In the genomic region with DNA sequence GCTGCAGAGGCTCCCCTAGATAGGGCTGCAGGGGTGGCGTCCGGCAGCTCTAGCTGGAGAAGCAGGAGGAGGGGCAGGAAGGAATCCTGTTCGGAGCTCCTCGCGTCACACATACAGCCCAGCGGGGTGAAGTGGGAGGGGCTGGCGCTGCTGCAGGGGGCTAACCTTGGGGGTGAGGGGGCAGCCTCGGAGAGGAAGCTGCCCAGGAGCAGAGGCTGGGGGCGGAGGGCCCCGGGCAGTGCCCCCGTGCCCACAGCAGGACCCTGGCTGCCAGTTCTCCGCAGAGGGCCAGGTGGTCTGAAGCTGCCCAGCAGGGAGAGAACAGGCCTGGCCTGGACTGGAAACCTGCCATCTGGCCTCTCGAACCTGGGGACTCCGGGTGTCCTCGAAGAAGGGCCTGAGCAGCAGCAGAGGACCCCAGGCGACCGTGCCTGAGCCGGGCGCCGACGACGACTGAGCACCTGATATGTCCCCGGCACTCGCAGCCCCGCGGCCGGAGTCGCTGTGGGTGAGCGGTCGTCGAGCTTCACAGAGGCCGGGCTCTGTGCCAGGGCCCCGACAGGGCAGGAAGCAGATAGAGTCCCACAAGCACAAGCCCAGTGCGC, we compare ENCODE assay signal across 11 cellular contexts. TPM values are rescaled to one million over a fixed set of nuclear protein-coding genes. Genes with fewer than 3 reads are reported as not detected.
DNase-seq lines count a peak whose midpoint lies in the region; ATAC-seq and TF ChIP-seq lines count a peak whose summit lies in the region.
"Had no signal": no experiment of that assay in that cellular context is flagged by ENCODE, and none has a peak within 500 bp of the region (broad histone marks: within the 10 kb centered on the region; RNA-seq: fewer than 3 reads in every experiment).

No MANE protein-coding gene starts in this region.

- no peak overlapping the region for H3K18ac ChIP-seq in mesenchymal stem cell (ENCODE audit: low read depth in 1 of 2, low read length in 2 of 2)

- peaks cover 61% of the 10 kb centered on the region for H3K4me1 Mint-ChIP-seq in activated T-helper 1 cell treated with anti-CD3 and anti-CD28 coated beads, Interleukin-12 subunit alpha, Interleukin-12 subunit beta, Interleukin-2, Interleukin-4 antibody, amounts not matched to agents 30 ng/mL and 10 ng/mL and 1 ng/mL, durations not matched to agents 14 hours and 24 hours and 36 hours (ENCODE audit: low read depth)
- H3K4me1 Mint-ChIP-seq in endothelial cell (ENCODE audit: unreplicated experiment): peaks cover 5% of the 10 kb centered on the region

- H3K4me2 ChIP-seq in mesenchymal stem cell (ENCODE audit: low read length, poor library complexity, severe bottlenecking): no peak overlapping the region

- no peak overlapping the region for H3K4me3 ChIP-seq in mesenchymal stem cell (ENCODE audit: insufficient read depth in 1 of 2, low read depth in 1 of 2, low read length in 2 of 2)

- H3K4me3 Mint-ChIP-seq in activated T-helper 1 cell treated with anti-CD3 and anti-CD28 coated beads, Interleukin-12 subunit alpha, Interleukin-12 subunit beta, Interleukin-2, Interleukin-4 antibody, amounts not matched to agents 30 ng/mL and 10 ng/mL and 1 ng/mL, durations not matched to agents 14 hours and 24 hours and 36 hours: peak overlapping the region; percentile 42
- H3K4me3 Mint-ChIP-seq in endothelial cell (ENCODE audit: unreplicated experiment): no peak overlapping the region

- no peak overlapping the region for H2AK5ac ChIP-seq in mesenchymal stem cell (ENCODE audit: low read length, severe bottlenecking)

- no peak overlapping the region for H2BK15ac ChIP-seq in mesenchymal stem cell (ENCODE audit: low read depth, poor library complexity, severe bottlenecking)

- no peaks in the 10 kb centered on the region for H3K36me3 ChIP-seq in mesenchymal stem cell (ENCODE audit: control insufficient read depth in 1 of 2, insufficient read depth in 2 of 2, low read depth in 1 of 2, low read length in 2 of 2)

- no peak overlapping the region for H3K9ac ChIP-seq in mesenchymal stem cell (ENCODE audit: low read length)

- H4K91ac ChIP-seq in mesenchymal stem cell (ENCODE audit: low read length): no peak overlapping the region

- H3K27ac Mint-ChIP-seq in activated T-helper 1 cell treated with anti-CD3 and anti-CD28 coated beads, Interleukin-12 subunit alpha, Interleukin-12 subunit beta, Interleukin-2, Interleukin-4 antibody, amounts not matched to agents 30 ng/mL and 10 ng/mL and 1 ng/mL, durations not matched to agents 14 hours and 24 hours and 36 hours: peak overlapping the region; percentile 95
- H3K27ac Mint-ChIP-seq in endothelial cell (ENCODE audit: unreplicated experiment): no peak overlapping the region

- H2BK12ac ChIP-seq in mesenchymal stem cell (ENCODE audit: low read length in 2 of 2): no peak overlapping the region

- H3K27me3 ChIP-seq in mesenchymal stem cell (ENCODE audit: control insufficient read depth in 1 of 2, insufficient read depth in 1 of 2, low read length in 2 of 2): peaks cover 0 to 2% of the 10 kb centered on the region in 2 experiments

- no peaks in the 10 kb centered on the region for H3K79me1 ChIP-seq in mesenchymal stem cell (replicated peaks; ENCODE audit: low read length, poor library complexity, severe bottlenecking)

- TF ChIP-seq CTCF in endothelial cell (IDR thresholded peaks at IDR 0.05; ENCODE audit: unreplicated experiment): no peak

- H3K4me1 ChIP-seq in mesenchymal stem cell (ENCODE audit: control insufficient read depth, insufficient read depth, low read depth, low read length): peaks cover 12% of the 10 kb centered on the region

- peaks cover 23% of the 10 kb centered on the region for H3K36me3 Mint-ChIP-seq in activated T-helper 1 cell treated with anti-CD3 and anti-CD28 coated beads, Interleukin-12 subunit alpha, Interleukin-12 subunit beta, Interleukin-2, Interleukin-4 antibody, amounts not matched to agents 30 ng/mL and 10 ng/mL and 1 ng/mL, durations not matched to agents 14 hours and 24 hours and 36 hours (ENCODE audit: low read depth)
- peaks cover 3% of the 10 kb centered on the region for H3K36me3 Mint-ChIP-seq in endothelial cell (ENCODE audit: low read depth, unreplicated experiment)

- H3K4ac ChIP-seq in mesenchymal stem cell (ENCODE audit: low read depth in 1 of 2, low read length in 2 of 2): no peak overlapping the region

- 89% methylated on average over 30 of the region's 34 CpGs for WGBS in mesenchymal stem cell

- no peak overlapping the region for H2AFZ ChIP-seq in mesenchymal stem cell (ENCODE audit: low read depth, low read length)

- H3K14ac ChIP-seq in mesenchymal stem cell (ENCODE audit: low read length in 2 of 2): no peak overlapping the region

- intact Hi-C loops in activated T-helper 1 cell treated with anti-CD3 and anti-CD28 coated beads, Interleukin-12 subunit alpha, Interleukin-12 subunit beta, Interleukin-2, Interleukin-4 antibody, amounts not matched to agents 30 ng/mL and 10 ng/mL and 1 ng/mL, durations not matched to agents 14 hours and 24 hours and 36 hours (cut with micrococcal nuclease): loop anchor here (5.0 kb wide), 2 partner anchors 35 to 110 kb away; no protein-coding TSS in a partner anchor

- H2BK120ac ChIP-seq in mesenchymal stem cell (ENCODE audit: low read depth, low read length): no peak overlapping the region

- peaks cover 5% of the 10 kb centered on the region for H3K9me3 Mint-ChIP-seq in activated T-helper 1 cell treated with anti-CD3 and anti-CD28 coated beads, Interleukin-12 subunit alpha, Interleukin-12 subunit beta, Interleukin-2, Interleukin-4 antibody, amounts not matched to agents 30 ng/mL and 10 ng/mL and 1 ng/mL, durations not matched to agents 14 hours and 24 hours and 36 hours
- no peaks in the 10 kb centered on the region for H3K9me3 Mint-ChIP-seq in endothelial cell (ENCODE audit: unreplicated experiment)

- H3K27ac ChIP-seq in mesenchymal stem cell (ENCODE audit: low read length, poor library complexity, severe bottlenecking): no peak overlapping the region

- ATAC-seq in HG02623 (IDR thresholded peaks at IDR 0.05; ENCODE audit: unreplicated experiment) (no peak), GM18867 (IDR thresholded peaks at IDR 0.05; ENCODE audit: unreplicated experiment) (no peak)

- no peaks in the 10 kb centered on the region for H3K9me3 ChIP-seq in mesenchymal stem cell (ENCODE audit: control insufficient read depth, low read length)

- H3K23ac ChIP-seq in mesenchymal stem cell (ENCODE audit: low read length in 2 of 2): no peak overlapping the region

- no peaks in the 10 kb centered on the region for H3K27me3 Mint-ChIP-seq in activated T-helper 1 cell treated with anti-CD3 and anti-CD28 coated beads, Interleukin-12 subunit alpha, Interleukin-12 subunit beta, Interleukin-2, Interleukin-4 antibody, amounts not matched to agents 30 ng/mL and 10 ng/mL and 1 ng/mL, durations not matched to agents 14 hours and 24 hours and 36 hours (ENCODE audit: insufficient read depth)
- H3K27me3 Mint-ChIP-seq in endothelial cell (ENCODE audit: unreplicated experiment): peaks cover 10% of the 10 kb centered on the region

- H2BK5ac ChIP-seq in mesenchymal stem cell (ENCODE audit: low read depth, low read length, poor library complexity, severe bottlenecking): no peak overlapping the region

- DNase-seq in 8988T: peak; percentile 6
- DNase-seq in NCI-H69 (lab: John Stamatoyannopoulos, UW): peak; percentile 69
- DNase-seq in activated T-helper 1 cell treated with anti-CD3 and anti-CD28 coated beads, Interleukin-12 subunit alpha, Interleukin-12 subunit beta, Interleukin-2, Interleukin-4 antibody, amounts not matched to agents 30 ng/mL and 10 ng/mL and 1 ng/mL, durations not matched to agents 14 hours and 24 hours and 36 hours (ENCODE audit: low spot score): no peak
- DNase-seq in lung microvascular endothelial cell (ENCODE audit: low read depth in 2 of 2): peak; percentile 33 to 73
- DNase-seq in mesenchymal stem cell: no peak
- DNase-seq in endothelial cell (ENCODE audit: low spot score): no peak
- DNase-seq: C1 segment of cervical spinal cord had no signal

- no peak overlapping the region for H4K8ac ChIP-seq in mesenchymal stem cell (ENCODE audit: low read length)

RNA-seq across cellular contexts. Expression of a gene that starts 2.5 kb away (rescaled TPM):
- 7.6 and 8.2 TPM in 2 replicates for total RNA-seq in activated T-helper 1 cell treated with anti-CD3 and anti-CD28 coated beads, Interleukin-12 subunit alpha, Interleukin-12 subunit beta, Interleukin-2, Interleukin-4 antibody, amounts not matched to agents 30 ng/mL and 10 ng/mL and 1 ng/mL, durations not matched to agents 14 hours and 24 hours and 36 hours
- total RNA-seq in lung microvascular endothelial cell: 0.40 TPM in 1 of 2 replicates, not detected in the other
- polyA plus RNA-seq in mesenchymal stem cell (2013, experiment 1 of 2): 0.15 TPM
- polyA plus RNA-seq in mesenchymal stem cell (2013, experiment 2 of 2): 0.21 TPM
- total RNA-seq in endothelial cell (ENCODE audit: unreplicated experiment): 0.77 TPM

RNA-seq across cellular contexts. Expression of a gene that starts 36.2 kb away (rescaled TPM):
- 49.8 and 55.4 TPM in 2 replicates for total RNA-seq in activated T-helper 1 cell treated with anti-CD3 and anti-CD28 coated beads, Interleukin-12 subunit alpha, Interleukin-12 subunit beta, Interleukin-2, Interleukin-4 antibody, amounts not matched to agents 30 ng/mL and 10 ng/mL and 1 ng/mL, durations not matched to agents 14 hours and 24 hours and 36 hours
- total RNA-seq in lung microvascular endothelial cell (15.7 and 31.2 TPM in 2 replicates), endothelial cell (ENCODE audit: unreplicated experiment) (47.8 TPM)
- polyA plus RNA-seq in mesenchymal stem cell (2013, experiment 1 of 2): 8.9 TPM
- 8.8 TPM for polyA plus RNA-seq in mesenchymal stem cell (2013, experiment 2 of 2)

RNA-seq across cellular contexts. Expression of a gene that starts 54.4 kb away (rescaled TPM):
- total RNA-seq in activated T-helper 1 cell treated with anti-CD3 and anti-CD28 coated beads, Interleukin-12 subunit alpha, Interleukin-12 subunit beta, Interleukin-2, Interleukin-4 antibody, amounts not matched to agents 30 ng/mL and 10 ng/mL and 1 ng/mL, durations not matched to agents 14 hours and 24 hours and 36 hours: 61.8 and 62.8 TPM in 2 replicates
- total RNA-seq in lung microvascular endothelial cell (16.6 and 19.8 TPM in 2 replicates), endothelial cell (ENCODE audit: unreplicated experiment) (29.2 TPM)
- polyA plus RNA-seq in mesenchymal stem cell (2013, experiment 1 of 2): 42.6 TPM
- polyA plus RNA-seq in mesenchymal stem cell (2013, experiment 2 of 2): 43.8 TPM

RNA-seq across cellular contexts. Expression of a gene that starts 60.0 kb away (rescaled TPM):
- not detected in 2 replicates for total RNA-seq in activated T-helper 1 cell treated with anti-CD3 and anti-CD28 coated beads, Interleukin-12 subunit alpha, Interleukin-12 subunit beta, Interleukin-2, Interleukin-4 antibody, amounts not matched to agents 30 ng/mL and 10 ng/mL and 1 ng/mL, durations not matched to agents 14 hours and 24 hours and 36 hours
- total RNA-seq in lung microvascular endothelial cell (not detected in 2 replicates), endothelial cell (ENCODE audit: unreplicated experiment) (not detected)
- polyA plus RNA-seq in mesenchymal stem cell (2013, experiment 1 of 2): not detected
- not detected for polyA plus RNA-seq in mesenchymal stem cell (2013, experiment 2 of 2)
- total RNA-seq: RPMI7951 had no signal
- polyA plus RNA-seq: keratinocyte had no signal

Comparison
In these comparisons a context has a peak if more than half of its experiments do, and no peak if none do; other contexts are left out.
1. DNase-seq: peak in 8988T (single experiment), NCI-H69 (single experiment) and lung microvascular endothelial cell (2 of 2); none in activated T-helper 1 cell treated with anti-CD3 and anti-CD28 coated beads, Interleukin-12 subunit alpha, Interleukin-12 subunit beta, Interleukin-2, Interleukin-4 antibody, amounts not matched to agents 30 ng/mL and 10 ng/mL and 1 ng/mL, durations not matched to agents 14 hours and 24 hours and 36 hours (single experiment), mesenchymal stem cell (single experiment) and endothelial cell (single experiment).